ENCODE assay signal across 8 cellular contexts in the genomic region with DNA sequence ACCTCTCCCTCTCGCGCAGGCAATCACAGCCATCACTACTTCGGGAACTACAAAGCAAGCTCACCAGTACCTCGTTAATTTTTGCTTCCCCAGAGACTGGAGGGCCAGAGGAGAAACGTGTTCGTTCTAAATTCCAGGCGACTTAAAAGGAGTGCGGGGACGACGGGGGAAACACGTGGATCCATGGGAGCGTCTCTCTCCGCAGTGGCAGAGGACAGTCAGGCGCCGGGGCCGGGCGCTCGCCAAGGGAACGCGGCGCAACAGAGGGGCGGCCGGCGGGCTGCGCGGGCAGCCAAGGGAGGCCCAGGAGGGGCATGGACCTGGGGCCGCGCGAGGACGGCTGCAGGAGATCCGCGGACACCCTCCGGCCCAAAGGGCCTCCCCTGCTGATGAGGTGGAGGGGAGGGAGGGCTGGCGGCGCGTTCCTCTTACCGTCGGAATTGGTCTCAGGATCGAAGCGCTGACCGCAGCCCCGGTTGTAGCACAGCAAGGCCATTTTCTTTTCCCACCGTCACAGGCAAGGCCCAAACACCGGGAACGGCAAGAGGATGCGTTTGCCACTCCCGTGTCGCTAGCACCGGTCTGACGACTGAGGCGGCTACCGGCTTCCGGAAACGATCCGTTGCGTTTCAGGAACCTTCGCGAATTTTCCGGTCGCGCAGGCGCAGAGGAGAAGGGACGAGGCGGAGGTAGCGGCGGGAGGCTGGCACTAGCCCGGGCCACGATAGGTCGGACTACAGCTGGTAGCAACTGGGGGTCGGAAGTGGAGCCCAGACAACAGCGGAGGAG. TPM values are rescaled to one million over a fixed set of nuclear protein-coding genes. Genes with fewer than 3 reads are reported as not detected.
A peak's percentile ranks its signal among the peaks of the same experiment; 100 is the strongest.
DNase-seq lines count a peak whose midpoint lies in the region; ATAC-seq, FAIRE-seq and TF ChIP-seq lines count a peak whose summit lies in the region.

A gene (minus strand): TSS at position 591 of the 789 bp plus-strand sequence. CDS start 95 bp downstream, at position 496.

- no peak for TF ChIP-seq CTCF in OCI-LY1 (IDR thresholded peaks at IDR 0.05; ENCODE audit: low read length)
- no peak for TF ChIP-seq CTCF in endothelial cell of umbilical vein (IDR thresholded peaks at IDR 0.05; ENCODE audit: extremely low read depth in 1 of 2, insufficient read depth in 1 of 2, low read depth in 1 of 2, low read length in 2 of 2)
- TF ChIP-seq CTCF in mesothelial cell of epicardium (IDR thresholded peaks at IDR 0.05; ENCODE audit: unreplicated experiment), result no peak

- peaks cover 52% of the 10 kb centered on the region for H3K79me2 ChIP-seq in OCI-LY1 (ENCODE audit: insufficient read depth, low read length)
- peaks cover 55% of the 10 kb centered on the region for H3K79me2 ChIP-seq in endothelial cell of umbilical vein (ENCODE audit: control insufficient read depth, insufficient read depth, low read length)

- H3K27ac ChIP-seq in OCI-LY1 (ENCODE audit: low read depth, low read length, poor library complexity, severe bottlenecking), result peak within 1 kb of the TSS; percentile 55
- H3K27ac ChIP-seq in endothelial cell of umbilical vein (ENCODE audit: insufficient read depth, low read depth, low read length), result peak within 1 kb of the TSS; percentile 78

- H3K36me3 ChIP-seq in OCI-LY1 (ENCODE audit: insufficient read depth, low read length) (peaks cover 26% of the 10 kb centered on the region), endothelial cell of umbilical vein (ENCODE audit: control insufficient read depth in 2 of 2, extremely low read depth in 1 of 2, insufficient read depth in 2 of 2, low read length in 2 of 2) (no peaks in the 10 kb centered on the region)

- no peaks in the 10 kb centered on the region for H3K9me3 Mint-ChIP-seq in mesothelial cell of epicardium

- peak; percentile 90 for ATAC-seq in GM21390 (IDR thresholded peaks at IDR 0.05; ENCODE audit: unreplicated experiment)

- DNase-seq in D341Med (ENCODE audit: low spot score), result peak; percentile 90
- DNase-seq in HUDEP-2 (lab: John Stamatoyannopoulos, UW; ENCODE audit: unreplicated experiment in 76 of 76), result peak; percentile 4 to 89 (median 78)
- DNase-seq in activated CD8-positive, alpha-beta memory T cell treated with anti-CD3 and anti-CD28 coated beads, Interleukin-2, amount 50 U/mL, for 4 hours, result peak; percentile 91
- peak; percentile 89 for DNase-seq in endothelial cell of umbilical vein (ENCODE audit: low read depth, low spot score)
- peak; percentile 66 to 87 for DNase-seq in mesothelial cell of epicardium (ENCODE audit: low spot score in 2 of 2, unreplicated experiment in 2 of 2)
- peak; percentile 92 to 93 for DNase-seq in stimulated activated CD8-positive, alpha-beta memory T cell treated with anti-CD3 and anti-CD28 coated beads, Interleukin-15, amount 100 ng/mL, for 48 hours (ENCODE audit: low read depth in 2 of 2)

- POLR2A ChIA-PET in endothelial cell of umbilical vein (lab: Charles Lee), result no interaction called here

- peak within 1 kb of the TSS; percentile 10; the same call in 1 of the 2 replicates for H2AFZ ChIP-seq in OCI-LY1 (ENCODE audit: low read length)
- H2AFZ ChIP-seq in endothelial cell of umbilical vein (ENCODE audit: low read depth, low read length), result peak within 1 kb of the TSS; percentile 99

- H3K9me2 ChIP-seq in OCI-LY1 (ENCODE audit: low read depth, low read length), result no peaks in the 10 kb centered on the region

- FAIRE-seq in endothelial cell of umbilical vein (lab: Jason Lieb, UNC), result peak; percentile 86

- intact Hi-C loops in endothelial cell of umbilical vein (cut with micrococcal nuclease), result no loop called here

- peak within 1 kb of the TSS; percentile 92 for H3K4me3 ChIP-seq in OCI-LY1 (ENCODE audit: low read depth, low read length, poor library complexity, severe bottlenecking)
- peak within 1 kb of the TSS; percentile 77 to 90 (median 81) for H3K4me3 ChIP-seq in endothelial cell of umbilical vein (replicated peaks in 1 of 3; ENCODE audit: insufficient read depth in 1 of 3, low read depth in 1 of 3, low read length in 3 of 3)

- no peaks in the 10 kb centered on the region for H3K27me3 Mint-ChIP-seq in mesothelial cell of epicardium (ENCODE audit: low read depth)

- H3K9me3 ChIP-seq in OCI-LY1 (ENCODE audit: low read length) (no peaks in the 10 kb centered on the region), endothelial cell of umbilical vein (replicated peaks; ENCODE audit: control insufficient read depth, insufficient read depth, low read length) (no peaks in the 10 kb centered on the region)

- peak within 1 kb of the TSS; percentile 97 for H3K4me3 Mint-ChIP-seq in mesothelial cell of epicardium

- no peaks in the 10 kb centered on the region for H3K9me1 ChIP-seq in endothelial cell of umbilical vein (replicated peaks; ENCODE audit: control insufficient read depth, extremely low read depth, insufficient read depth, low read length)

- dilution Hi-C loops in endothelial cell of umbilical vein (cut with MboI; ENCODE audit: extremely low pct_ligation_motif_present, low sequenced_read_pairs), result no loop called here

- peaks cover 37% of the 10 kb centered on the region for H3K4me1 Mint-ChIP-seq in mesothelial cell of epicardium

- H4K20me1 ChIP-seq in OCI-LY1 (ENCODE audit: insufficient read depth, low read length) (no peaks in the 10 kb centered on the region), endothelial cell of umbilical vein (replicated peaks; ENCODE audit: control insufficient read depth, extremely low read depth, insufficient read depth, low read length) (peaks cover 8% of the 10 kb centered on the region)

- BruUV-seq in endothelial cell of umbilical vein (replicated peaks; lab: Mats Ljungman, UMichigan), result TSS peak; percentile 48

- TF ChIP-seq POLR2A in endothelial cell of umbilical vein (IDR thresholded peaks at IDR 0.05; ENCODE audit: low read depth, low read length), result peak; percentile 80

- H3K27me3 ChIP-seq in OCI-LY1 (ENCODE audit: insufficient read depth, low read length), result no peaks in the 10 kb centered on the region
- no peaks in the 10 kb centered on the region for H3K27me3 ChIP-seq in endothelial cell of umbilical vein (ENCODE audit: control insufficient read depth in 2 of 2, insufficient read depth in 2 of 2, low read length in 2 of 2)

- H3K27ac Mint-ChIP-seq in mesothelial cell of epicardium, result peak within 1 kb of the TSS; percentile 97

- H3K4me1 ChIP-seq in OCI-LY1 (ENCODE audit: insufficient read depth, low read length, severe bottlenecking) (peaks cover 40% of the 10 kb centered on the region), endothelial cell of umbilical vein (ENCODE audit: control insufficient read depth, extremely low read depth, insufficient read depth, low read length) (peaks cover 25% of the 10 kb centered on the region)

- CTCF ChIA-PET in endothelial cell of umbilical vein (lab: Charles Lee), result interaction anchor here (1.7 to 3.4 kb wide), 2 partner anchors 16 to 18 kb away, joined by 4 to 14 read pairs; no protein-coding TSS in a partner anchor

- H3K4me2 ChIP-seq in OCI-LY1 (ENCODE audit: low read length) (peak within 1 kb of the TSS; percentile 92), endothelial cell of umbilical vein (ENCODE audit: insufficient read depth, low read length) (peak within 1 kb of the TSS; percentile 92)

- no peaks in the 10 kb centered on the region for H3F3A ChIP-seq in OCI-LY1 (ENCODE audit: insufficient read depth, low read length)

- peak within 1 kb of the TSS; percentile 83 for H3K9ac ChIP-seq in OCI-LY1 (ENCODE audit: low read length)
- peak within 1 kb of the TSS; percentile 85 for H3K9ac ChIP-seq in endothelial cell of umbilical vein (replicated peaks; ENCODE audit: extremely low read depth, insufficient read depth, low read length)

- H3K36me3 Mint-ChIP-seq in mesothelial cell of epicardium, result peaks cover 7% of the 10 kb centered on the region

TF ChIP-seq in endothelial cell of umbilical vein, 7 proteins besides CTCF, POLR2A, EP300 and RAD21:
- TF ChIP-seq, protein P1, sequence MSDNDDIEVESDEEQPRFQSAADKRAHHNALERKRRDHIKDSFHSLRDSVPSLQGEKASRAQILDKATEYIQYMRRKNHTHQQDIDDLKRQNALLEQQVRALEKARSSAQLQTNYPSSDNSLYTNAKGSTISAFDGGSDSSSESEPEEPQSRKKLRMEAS (IDR thresholded peaks at IDR 0.05; ENCODE audit: insufficient read depth, insufficient read length), result peak; percentile 53
- no peak for TF ChIP-seq JUN (IDR thresholded peaks at IDR 0.05; ENCODE audit: borderline replicate concordance, insufficient read depth, insufficient read length, low read depth)
- no peak for TF ChIP-seq MYC (IDR thresholded peaks at IDR 0.05; ENCODE audit: low read depth, low read length)
- TF ChIP-seq POLR2AphosphoS5 (IDR thresholded peaks at IDR 0.05; ENCODE audit: insufficient read depth, low read depth, low read length), result peak; percentile 88
- no peak for TF ChIP-seq FOS (IDR thresholded peaks at IDR 0.05; ENCODE audit: borderline replicate concordance, insufficient read depth, low read length)
- TF ChIP-seq GATA2 (IDR thresholded peaks at IDR 0.05; ENCODE audit: insufficient read depth, insufficient read length, low read depth, low read length), result no peak

RNA-seq across cellular contexts. Expression of the gene that starts here (rescaled TPM):
- total RNA-seq in endothelial cell of umbilical vein, result 55.4 and 56.8 TPM in 2 replicates
- polyA plus RNA-seq in endothelial cell of umbilical vein, result 12.7 and 30.3 TPM in 2 replicates
- 19.1 and 28.4 TPM in 2 replicates for polyA plus RNA-seq in endothelial cell of umbilical vein (2011; cell fraction: cytosol; rRNA removed)
- polyA plus RNA-seq in endothelial cell of umbilical vein (2011; cell fraction: nucleus; rRNA removed), result 30.9 and 53.1 TPM in 2 replicates
- polyA plus RNA-seq in endothelial cell of umbilical vein (2012), result 44.3 and 68.2 TPM in 2 replicates
- 27.6 and 60.6 TPM in 2 replicates for polyA minus RNA-seq in endothelial cell of umbilical vein
- 38.4 TPM for polyA minus RNA-seq in endothelial cell of umbilical vein (2011; cell fraction: cytosol; rRNA and poly(A)+ RNA removed)
- 63.8 and 75.4 TPM in 2 replicates for polyA minus RNA-seq in endothelial cell of umbilical vein (2011; cell fraction: nucleus; rRNA and poly(A)+ RNA removed)
- 43.4 to 45.8 TPM (median 44.9 TPM) in 3 replicates for total RNA-seq in mesothelial cell of epicardium

Comparison
In these comparisons a context has a peak if more than half of its experiments do, and no peak if none do; other contexts are left out.
1. Peak in every context shown above with its lines: DNase-seq, ATAC-seq, H3K4me3 ChIP-seq and H3K27ac ChIP-seq.